8 cellular contexts compared by ENCODE assay signal in the genomic region with DNA sequence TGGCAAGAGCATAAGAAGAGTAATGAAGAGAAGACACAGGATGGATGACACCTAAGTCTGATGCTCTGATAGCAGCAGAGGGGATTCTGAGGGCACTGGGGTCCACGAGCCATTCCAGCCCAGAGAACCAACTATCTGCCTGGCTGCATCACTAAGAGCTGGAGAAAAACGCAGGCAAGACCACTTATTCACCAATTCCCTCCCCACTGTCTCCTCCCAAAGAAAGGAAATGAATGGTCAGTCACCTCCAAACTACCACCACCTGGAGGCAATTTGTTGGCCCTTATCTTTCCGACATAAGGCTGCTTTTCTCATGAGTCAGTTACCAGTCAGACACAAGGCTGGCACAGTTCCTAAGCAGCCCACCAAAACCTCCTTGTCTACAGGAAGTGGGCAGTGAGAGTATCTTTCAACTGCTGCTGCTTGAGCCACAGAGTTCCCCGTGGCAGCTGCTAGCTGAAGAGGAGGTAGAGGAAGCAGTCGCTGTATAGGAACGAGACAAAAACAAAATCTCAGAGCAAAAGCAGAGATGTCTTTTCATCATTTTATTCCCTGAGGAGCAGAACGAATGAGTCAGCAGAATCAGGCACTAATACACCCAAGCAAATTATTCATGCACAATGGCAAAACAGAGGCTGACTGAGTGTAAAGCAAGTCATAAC.
DNase-seq lines count a peak whose midpoint lies in the region; ATAC-seq, FAIRE-seq and TF ChIP-seq lines count a peak whose summit lies in the region.

No MANE protein-coding gene starts in this region.

- H3K4me3 ChIP-seq in IMR-90 (ENCODE audit: insufficient read depth, low read depth, low read length), result no peak overlapping the region
- no peak overlapping the region for H3K4me3 ChIP-seq in endothelial cell of umbilical vein (replicated peaks in 1 of 3; ENCODE audit: insufficient read depth in 1 of 3, low read depth in 1 of 3, low read length in 3 of 3)
- H3K4me3 ChIP-seq in skeletal muscle tissue (ENCODE audit: low read length in 3 of 3), result no peak overlapping the region

- H2AFZ ChIP-seq in IMR-90 (replicated peaks; ENCODE audit: low read length, poor library complexity), result peak overlapping the region; percentile 25
- no peak overlapping the region for H2AFZ ChIP-seq in endothelial cell of umbilical vein (ENCODE audit: low read depth, low read length)

- H3K79me1 ChIP-seq in IMR-90 (ENCODE audit: low read depth in 1 of 2, low read length in 2 of 2), result peaks cover 47 to 82% of the 10 kb centered on the region in 2 experiments

- H3K9me3 ChIP-seq in CD4-positive, alpha-beta T cell (ENCODE audit: control insufficient read depth, low read length), result no peaks in the 10 kb centered on the region
- H3K9me3 ChIP-seq in IMR-90 (ENCODE audit: control insufficient read depth, insufficient read depth, low read length), result no peaks in the 10 kb centered on the region
- no peaks in the 10 kb centered on the region for H3K9me3 ChIP-seq in endothelial cell of umbilical vein (replicated peaks; ENCODE audit: control insufficient read depth, insufficient read depth, low read length)
- no peaks in the 10 kb centered on the region for H3K9me3 ChIP-seq in skeletal muscle tissue (ENCODE audit: control insufficient read depth in 3 of 3, low read length in 3 of 3)

- H3K9me1 ChIP-seq in IMR-90 (ENCODE audit: insufficient read depth, low read length) (peaks cover 27% of the 10 kb centered on the region), endothelial cell of umbilical vein (replicated peaks; ENCODE audit: control insufficient read depth, extremely low read depth, insufficient read depth, low read length) (no peaks in the 10 kb centered on the region)

- WGBS in IMR-90 (ENCODE audit: extremely low coverage in 2 of 2, insufficient read length in 1 of 2), 2 experiments, result 0% methylated on average over 1 of the region's 7 CpGs; no CpG with 5 or more reads in 1 of the 2 experiments

- H3K18ac ChIP-seq in IMR-90 (ENCODE audit: low read depth, low read length), result peak overlapping the region; percentile 40

- no peaks in the 10 kb centered on the region for H3K79me2 ChIP-seq in endothelial cell of umbilical vein (ENCODE audit: control insufficient read depth, insufficient read depth, low read length)

- no peak overlapping the region for H3K9ac ChIP-seq in IMR-90 (ENCODE audit: low read depth, low read length)
- peak overlapping the region; percentile 43 for H3K9ac ChIP-seq in endothelial cell of umbilical vein (replicated peaks; ENCODE audit: extremely low read depth, insufficient read depth, low read length)
- H3K9ac ChIP-seq in skeletal muscle tissue (ENCODE audit: low read depth in 1 of 3, low read length in 3 of 3), result peak overlapping the region in 1 of 3 donors; percentile 25

- H3K36me3 ChIP-seq in IMR-90 (ENCODE audit: control insufficient read depth, insufficient read depth, low read length) (peaks cover 14% of the 10 kb centered on the region; the same call in 1 of the 2 replicates), endothelial cell of umbilical vein (ENCODE audit: control insufficient read depth in 2 of 2, extremely low read depth in 1 of 2, insufficient read depth in 2 of 2, low read length in 2 of 2) (peaks cover 0 to 4% of the 10 kb centered on the region in 2 experiments), skeletal muscle tissue (ENCODE audit: control insufficient read depth in 3 of 3, insufficient read depth in 3 of 3, low read length in 3 of 3) (peaks cover 0 to 8% (median 2%) of the 10 kb centered on the region in 3 donors)

- in situ Hi-C loops in IMR-90 (cut with MboI; ENCODE audit: low sequenced_read_pairs), result no loop called here

- intact Hi-C loops in CD4-positive, alpha-beta T cell (cut with DNase I, micrococcal nuclease), result loop anchor here in 1 of 2 experiments (10.0 kb wide), 1 partner anchor 52 kb away; no protein-coding TSS in a partner anchor
- intact Hi-C loops in IMR-90 (cut with micrococcal nuclease) (loop anchor here (2.0 kb wide), 1 partner anchor 20 kb away; no protein-coding TSS in a partner anchor), endothelial cell of umbilical vein (cut with micrococcal nuclease) (loop anchor here (1.0 kb wide), 5 partner anchors 13 to 125 kb away; no protein-coding TSS in a partner anchor)

- peak; percentile 37 for TF ChIP-seq RAD21 in IMR-90 (IDR thresholded peaks at IDR 0.05; ENCODE audit: low read length)

- H4K20me1 ChIP-seq in IMR-90 (ENCODE audit: insufficient read depth, low read length), result no peaks in the 10 kb centered on the region
- H4K20me1 ChIP-seq in endothelial cell of umbilical vein (replicated peaks; ENCODE audit: control insufficient read depth, extremely low read depth, insufficient read depth, low read length), result no peaks in the 10 kb centered on the region

- H3K4me1 Mint-ChIP-seq in CD4-positive, alpha-beta T cell (ENCODE audit: low read depth), result peaks cover 58% of the 10 kb centered on the region

- peak overlapping the region; percentile 87 for H4K91ac ChIP-seq in IMR-90 (ENCODE audit: insufficient read depth, low read depth, low read length)

- H2BK15ac ChIP-seq in IMR-90 (ENCODE audit: low read depth, low read length), result peak overlapping the region; percentile 96; the same call in 2 of the 3 replicates

- H2BK5ac ChIP-seq in IMR-90 (ENCODE audit: low read depth, low read length, poor library complexity, severe bottlenecking), result peak overlapping the region; percentile 84

- ATAC-seq in CD4-positive, alpha-beta T cell (ENCODE audit: poor library complexity), result peak; percentile 79
- peak; percentile 86 for ATAC-seq in IMR-90 (ENCODE audit: low read depth)

- peak overlapping the region; percentile 84 for H2BK120ac ChIP-seq in IMR-90 (ENCODE audit: low read depth, low read length)

- H3K36me3 Mint-ChIP-seq in CD4-positive, alpha-beta T cell (ENCODE audit: low read depth), result peaks cover 61% of the 10 kb centered on the region

- H3K23ac ChIP-seq in IMR-90 (ENCODE audit: low read depth, low read length), result peak overlapping the region; percentile 77

- H4K5ac ChIP-seq in IMR-90 (ENCODE audit: low read depth, low read length), result peak overlapping the region; percentile 49

- peaks cover 16% of the 10 kb centered on the region for H3K4me1 ChIP-seq in IMR-90 (ENCODE audit: control insufficient read depth, insufficient read depth, low read length)
- peaks cover 40% of the 10 kb centered on the region for H3K4me1 ChIP-seq in endothelial cell of umbilical vein (ENCODE audit: control insufficient read depth, extremely low read depth, insufficient read depth, low read length)
- H3K4me1 ChIP-seq in skeletal muscle tissue (ENCODE audit: control insufficient read depth in 3 of 3, insufficient read depth in 3 of 3, low read length in 3 of 3), result peaks cover 40 to 56% (median 43%) of the 10 kb centered on the region in 3 donors

- H3K4me3 Mint-ChIP-seq in CD4-positive, alpha-beta T cell, result peak overlapping the region; percentile 39

- H3K56ac ChIP-seq in IMR-90 (ENCODE audit: extremely low read depth, insufficient read depth, low read length), result peak overlapping the region; percentile 63

- H3K27me3 Mint-ChIP-seq in CD4-positive, alpha-beta T cell, result no peaks in the 10 kb centered on the region

- peak overlapping the region; percentile 70 for H2BK20ac ChIP-seq in IMR-90 (ENCODE audit: low read depth, low read length)

- FAIRE-seq in endothelial cell of umbilical vein (lab: Jason Lieb, UNC), result peak; percentile 97

- peak overlapping the region; percentile 88 for H3K4ac ChIP-seq in IMR-90 (ENCODE audit: low read depth, low read length)

- peak overlapping the region; percentile 50 to 82 for H4K8ac ChIP-seq in IMR-90 (ENCODE audit: low read depth in 2 of 2, low read length in 2 of 2)

- dilution Hi-C loops in IMR-90 (cut with HindIII; ENCODE audit: low sequenced_read_pairs, unreplicated experiment) (no loop called here), endothelial cell of umbilical vein (cut with MboI; ENCODE audit: extremely low pct_ligation_motif_present, low sequenced_read_pairs) (no loop called here)

- no peaks in the 10 kb centered on the region for H3K27me3 ChIP-seq in CD4-positive, alpha-beta T cell (ENCODE audit: control insufficient read depth, insufficient read depth, low read length)
- H3K27me3 ChIP-seq in IMR-90 (ENCODE audit: control insufficient read depth, insufficient read depth, low read length), result no peaks in the 10 kb centered on the region
- H3K27me3 ChIP-seq in endothelial cell of umbilical vein (ENCODE audit: control insufficient read depth in 2 of 2, insufficient read depth in 2 of 2, low read length in 2 of 2), result no peaks in the 10 kb centered on the region
- no peaks in the 10 kb centered on the region for H3K27me3 ChIP-seq in skeletal muscle tissue (ENCODE audit: control insufficient read depth in 3 of 3, insufficient read depth in 3 of 3, low read length in 3 of 3)

- peak; percentile 69 for TF ChIP-seq POLR2A in IMR-90 (IDR thresholded peaks at IDR 0.05; ENCODE audit: low read depth, low read length)
- peak; percentile 75 for TF ChIP-seq POLR2A in endothelial cell of umbilical vein (IDR thresholded peaks at IDR 0.05; ENCODE audit: low read depth, low read length)

- no peak for TF ChIP-seq CTCF in CD4-positive, alpha-beta T cell (IDR thresholded peaks at IDR 0.05)
- TF ChIP-seq CTCF in IMR-90 (conservative IDR thresholded peaks at IDR 0.05; ENCODE audit: low read depth, low read length), result no peak; the same call in 1 of the 2 replicates
- TF ChIP-seq CTCF in endothelial cell of umbilical vein (IDR thresholded peaks at IDR 0.05; ENCODE audit: extremely low read depth in 1 of 2, insufficient read depth in 1 of 2, low read depth in 1 of 2, low read length in 2 of 2), result no peak

- peak in 9 of 10 experiments; percentile 12 to 62 (median 44) for DNase-seq in CD4-positive, alpha-beta T cell
- DNase-seq in IMR-90 (peak; percentile 99), endothelial cell of umbilical vein (ENCODE audit: low read depth, low spot score) (peak; percentile 98), HuH-7 (ENCODE audit: low spot score) (no peak), HuH-7.5 (ENCODE audit: low spot score) (no peak), NCI-H2107 (lab: John Stamatoyannopoulos, UW) (no peak)
- DNase-seq in activated CD4-positive, alpha-beta T cell treated with anti-CD3 and anti-CD28 coated beads, Interleukin-2, amount 50 U/mL, for 4 hours, result peak; percentile 28 to 30

- H3K4me2 ChIP-seq in IMR-90 (ENCODE audit: low read depth, low read length) (peak overlapping the region; percentile 2; the same call in 1 of the 2 replicates), endothelial cell of umbilical vein (ENCODE audit: insufficient read depth, low read length) (peak overlapping the region; percentile 9)

- H3K27ac Mint-ChIP-seq in CD4-positive, alpha-beta T cell, result peak overlapping the region; percentile 70

- POLR2A ChIA-PET in CD4-positive, alpha-beta T cell (lab: Charles Lee), result interaction anchor here (1.0 to 1.2 kb wide), 2 partner anchors 52 to 74 kb away, joined by 3 read pairs; no protein-coding TSS in a partner anchor
- POLR2A ChIA-PET in IMR-90 (lab: Charles Lee; ENCODE audit: unreplicated experiment), result interaction anchor here (0.6 kb wide), 1 partner anchor 17 kb away, joined by 3 read pairs; no protein-coding TSS in a partner anchor
- POLR2A ChIA-PET in endothelial cell of umbilical vein (lab: Charles Lee), result interaction anchor here (0.5 to 2.1 kb wide), 6 partner anchors 11 to 43 kb away, joined by 3 to 11 read pairs (median 6); no protein-coding TSS in a partner anchor

- H2AK9ac ChIP-seq in IMR-90 (replicated peaks; ENCODE audit: low read depth, low read length, poor library complexity), result peak overlapping the region; percentile 74

- peak overlapping the region; percentile 60 for H3K14ac ChIP-seq in IMR-90 (replicated peaks; ENCODE audit: low read depth, low read length)

- H3K27ac ChIP-seq in CD4-positive, alpha-beta T cell (ENCODE audit: low read depth, low read length), result no peak overlapping the region
- H3K27ac ChIP-seq in IMR-90 (ENCODE audit: insufficient read depth, low read length) (peak overlapping the region; percentile 67), endothelial cell of umbilical vein (ENCODE audit: insufficient read depth, low read depth, low read length) (peak overlapping the region; percentile 88), skeletal muscle tissue (ENCODE audit: low read depth, low read length) (peak overlapping the region; percentile 69)

- H2AK5ac ChIP-seq in IMR-90 (ENCODE audit: low read depth, low read length), result peak overlapping the region; percentile 98

- BruUV-seq in IMR-90 (replicated peaks; lab: Mats Ljungman, UMichigan) (no TSS peak), endothelial cell of umbilical vein (replicated peaks; lab: Mats Ljungman, UMichigan) (no TSS peak)

- no peaks in the 10 kb centered on the region for H3K9me3 Mint-ChIP-seq in CD4-positive, alpha-beta T cell

- CTCF ChIA-PET in CD4-positive, alpha-beta T cell (lab: Charles Lee), result interaction anchor here (1.0 kb wide), 1 partner anchor 52 kb away, joined by 3 read pairs; no protein-coding TSS in a partner anchor
- CTCF ChIA-PET in IMR-90 (lab: Yijun Ruan, JAX) (interaction anchor here (0.6 to 1.9 kb wide), 2 partner anchors 28 to 45 kb away, joined by 3 to 4 read pairs; no protein-coding TSS in a partner anchor), endothelial cell of umbilical vein (lab: Charles Lee) (interaction anchor here (0.8 to 2.8 kb wide), 10 partner anchors 11 to 138 kb away, joined by 3 to 15 read pairs (median 5); a partner anchor contains a TSS)

Comparison
In these comparisons a context has a peak if more than half of its experiments do, and no peak if none do; other contexts are left out.
1. DNase-seq: peak in CD4-positive, alpha-beta T cell (9 of 10), IMR-90 (single experiment), activated CD4-positive, alpha-beta T cell treated with anti-CD3 and anti-CD28 coated beads, Interleukin-2, amount 50 U/mL, for 4 hours (2 of 2) and endothelial cell of umbilical vein (single experiment); none in HuH-7 (single experiment), HuH-7.5 (single experiment) and NCI-H2107 (single experiment).